ENCODE assay signal across 8 cellular contexts in the genomic region with DNA sequence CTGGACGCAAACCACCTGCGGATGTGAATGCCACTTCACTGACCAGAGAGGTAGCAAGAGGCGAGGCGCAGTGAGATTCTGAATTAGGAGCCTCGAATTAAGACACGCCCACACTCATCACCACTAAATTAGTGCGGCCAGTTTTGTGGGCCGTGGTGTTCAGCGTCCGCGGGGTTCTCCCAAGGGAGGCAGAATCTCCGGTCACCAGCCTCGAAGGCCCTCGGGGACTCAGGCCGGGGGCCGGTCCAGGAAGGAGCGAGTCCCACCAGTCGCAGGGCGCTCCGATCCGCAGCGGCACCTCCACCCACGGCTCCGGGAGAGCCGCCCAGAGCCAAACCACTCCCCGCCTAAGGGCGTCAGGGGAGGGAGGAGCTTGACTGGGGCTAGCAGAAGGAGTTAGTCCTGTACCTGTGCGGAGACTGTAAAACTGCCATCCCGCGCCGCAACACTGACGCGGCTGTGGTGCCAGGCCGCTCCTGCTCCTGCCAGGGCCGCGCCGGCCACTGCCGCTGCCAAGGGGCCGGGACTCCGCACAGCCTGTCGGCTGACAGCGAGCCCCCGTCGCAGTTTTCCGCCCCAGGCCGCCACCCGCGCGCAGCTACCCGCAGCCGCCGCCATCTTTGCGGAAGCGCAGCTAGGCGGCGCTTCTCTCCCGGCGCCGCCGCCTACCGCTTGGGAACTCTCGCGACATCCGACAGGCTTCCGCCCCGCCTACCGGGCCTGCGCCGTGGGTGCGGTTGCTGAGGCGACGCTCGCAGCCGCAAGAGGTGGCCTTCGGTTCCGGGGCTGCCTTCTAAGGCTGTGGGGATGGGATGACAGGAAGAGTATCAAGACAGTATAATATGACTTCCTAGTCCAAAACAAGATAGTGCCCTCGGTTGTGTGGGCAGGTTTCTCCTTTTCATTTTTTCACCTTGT. TPM values are rescaled to one million over a fixed set of nuclear protein-coding genes. Genes with fewer than 3 reads are reported as not detected.
A peak's percentile ranks its signal among the peaks of the same experiment; 100 is the strongest.
DNase-seq lines count a peak whose midpoint lies in the region; ATAC-seq, FAIRE-seq and TF ChIP-seq lines count a peak whose summit lies in the region.

A gene with protein sequence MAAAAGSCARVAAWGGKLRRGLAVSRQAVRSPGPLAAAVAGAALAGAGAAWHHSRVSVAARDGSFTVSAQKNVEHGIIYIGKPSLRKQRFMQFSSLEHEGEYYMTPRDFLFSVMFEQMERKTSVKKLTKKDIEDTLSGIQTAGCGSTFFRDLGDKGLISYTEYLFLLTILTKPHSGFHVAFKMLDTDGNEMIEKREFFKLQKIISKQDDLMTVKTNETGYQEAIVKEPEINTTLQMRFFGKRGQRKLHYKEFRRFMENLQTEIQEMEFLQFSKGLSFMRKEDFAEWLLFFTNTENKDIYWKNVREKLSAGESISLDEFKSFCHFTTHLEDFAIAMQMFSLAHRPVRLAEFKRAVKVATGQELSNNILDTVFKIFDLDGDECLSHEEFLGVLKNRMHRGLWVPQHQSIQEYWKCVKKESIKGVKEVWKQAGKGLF (minus strand): TSS at position 640 of the 918 bp plus-strand sequence. CDS start 22 bp downstream, at position 618.

- WGBS in pancreas, 2 donors = 0% methylated on average over 75 to 77 of the region's 77 CpGs

- peaks cover 12% of the 10 kb centered on the region for H3K36me3 Mint-ChIP-seq in activated naive CD8-positive, alpha-beta T cell treated with anti-CD3 and anti-CD28 coated beads, Interleukin-2, amount 50 U/mL, for 24 hours (ENCODE audit: low read depth)

- TF ChIP-seq CTCF in pancreas (IDR thresholded peaks at IDR 0.05) (peak in 1 of 4 donors; percentile 12), tibial artery (IDR thresholded peaks at IDR 0.05) (peak in 1 of 2 experiments; percentile 37)

- H3K36me3 ChIP-seq in pancreas = no peaks in the 10 kb centered on the region
- no peaks in the 10 kb centered on the region for H3K36me3 ChIP-seq in tibial artery

- intact Hi-C loops in Right ventricle myocardium superior (cut with DNase I) (no loop called here), pancreas (cut with DNase I) (no loop called here), tibial artery (cut with DNase I; ENCODE audit: low total_unique reads) (no loop called here)

- H3K27ac ChIP-seq in pancreas (peak within 1 kb of the TSS; percentile 94 to 100 (median 98)), tibial artery (peak within 1 kb of the TSS; percentile 93 to 96)

- H3K27me3 Mint-ChIP-seq in activated naive CD8-positive, alpha-beta T cell treated with anti-CD3 and anti-CD28 coated beads, Interleukin-2, amount 50 U/mL, for 24 hours = peaks cover 5% of the 10 kb centered on the region

- no peaks in the 10 kb centered on the region for H3K9me3 Mint-ChIP-seq in activated naive CD8-positive, alpha-beta T cell treated with anti-CD3 and anti-CD28 coated beads, Interleukin-2, amount 50 U/mL, for 24 hours

- H3K27me3 ChIP-seq in pancreas (no peaks in the 10 kb centered on the region), tibial artery (peaks cover 0 to 4% of the 10 kb centered on the region in 2 donors)

- peak; percentile 91 for TF ChIP-seq POLR2A in GM10847 (IDR thresholded peaks at IDR 0.05; ENCODE audit: extremely low read depth, insufficient read length)

- DNase-seq in NCI-H1105 treated with DMSO at 0.1 percent for 48 hours (lab: John Stamatoyannopoulos, UW) (peak; percentile 77), SW 1271 (lab: John Stamatoyannopoulos, UW) (peak; percentile 74 to 85), Right ventricle myocardium superior (peak; percentile 97), pancreas (peak; percentile 91 to 96 (median 94)), tibial artery (peak; percentile 89 to 94)
- DNase-seq in activated naive CD8-positive, alpha-beta T cell treated with anti-CD3 and anti-CD28 coated beads, Interleukin-2, amount 50 U/mL, for 24 hours = peak; percentile 95

- peak within 1 kb of the TSS; percentile 89 for H3K27ac Mint-ChIP-seq in activated naive CD8-positive, alpha-beta T cell treated with anti-CD3 and anti-CD28 coated beads, Interleukin-2, amount 50 U/mL, for 24 hours

- H3K4me1 ChIP-seq in pancreas (peaks cover 0 to 3% (median 3%) of the 10 kb centered on the region in 3 donors), tibial artery (peaks cover 0 to 8% (median 7%) of the 10 kb centered on the region in 4 donors)

- peak within 1 kb of the TSS; percentile 90 for H3K4me3 Mint-ChIP-seq in activated naive CD8-positive, alpha-beta T cell treated with anti-CD3 and anti-CD28 coated beads, Interleukin-2, amount 50 U/mL, for 24 hours

- peaks cover 39% of the 10 kb centered on the region for H3K4me1 Mint-ChIP-seq in activated naive CD8-positive, alpha-beta T cell treated with anti-CD3 and anti-CD28 coated beads, Interleukin-2, amount 50 U/mL, for 24 hours

- no peak for FAIRE-seq in pancreas (lab: Jason Lieb, UNC)

- H3K4me3 ChIP-seq in pancreas = peak within 1 kb of the TSS; percentile 67 to 93 (median 71)
- peak within 1 kb of the TSS; percentile 79 to 89 for H3K4me3 ChIP-seq in tibial artery

- ATAC-seq in HG02642 (IDR thresholded peaks at IDR 0.05; ENCODE audit: poor library complexity, unreplicated experiment) (peak; percentile 97), Right ventricle myocardium superior (ENCODE audit: poor library complexity) (peak; percentile 99), pancreas (peak; percentile 97 to 99 (median 98))
- peak; percentile 97 for ATAC-seq in activated naive CD8-positive, alpha-beta T cell treated with anti-CD3 and anti-CD28 coated beads, Interleukin-2, amount 50 U/mL, for 24 hours

- H3K9me3 ChIP-seq in pancreas (no peaks in the 10 kb centered on the region), tibial artery (no peaks in the 10 kb centered on the region)

RNA-seq across cellular contexts. Expression of the gene that starts here (rescaled TPM):
- 58.6 TPM for total RNA-seq in Right ventricle myocardium superior
- 10 to 100 TPM in 5 of 6 donors, 1 to 10 TPM in 1; 9.3 to 17.4 (median 13.4) TPM for total RNA-seq in pancreas
- 10 to 100 TPM; 21.3 to 36.6 TPM for polyA plus RNA-seq in pancreas

Comparison
In these comparisons a context has a peak if more than half of its experiments do, and no peak if none do; other contexts are left out.
1. Peak in every context shown above with its lines: DNase-seq, ATAC-seq, H3K4me3 ChIP-seq and H3K27ac ChIP-seq.